In the genomic region with DNA sequence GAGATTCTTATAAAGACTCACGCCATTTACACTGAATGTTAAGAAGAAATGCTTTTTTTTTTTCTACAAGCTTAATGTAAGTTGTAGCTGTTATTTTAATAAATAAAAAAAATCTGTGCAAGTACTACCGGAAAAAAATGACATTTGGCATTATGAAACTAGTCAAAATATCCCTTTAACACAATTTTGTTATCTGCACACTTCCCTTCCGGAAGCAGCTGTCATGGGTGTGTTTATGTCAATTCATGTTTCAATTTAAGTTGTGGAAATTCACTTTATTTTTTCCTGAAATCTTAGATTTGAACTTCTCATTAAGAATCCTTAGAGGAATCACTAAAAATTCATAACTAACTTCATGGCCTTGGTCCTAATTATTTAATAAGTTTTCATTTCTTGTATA, we compare ENCODE assay signal across 26 cellular contexts.
"Had no signal": no experiment of that assay in that cellular context is flagged by ENCODE, and none has a peak within 500 bp of the region (broad histone marks: within the 10 kb centered on the region; RNA-seq: fewer than 3 reads in every experiment).

No MANE protein-coding gene starts in this region.

- ATAC-seq: effector memory CD8-positive, alpha-beta T cell; esophagus mucosa; gastrocnemius medialis; heart right ventricle; left cardiac atrium; left lung; left ventricle myocardium superior; lower lobe of right lung; mucosa of descending colon had no signal

- FAIRE-seq: endometrium, islet of Langerhans, keratinocyte had no signal

- DNase-seq: colonic mucosa; cortex of kidney; effector CD8-positive, alpha-beta T cell; effector memory CD8-positive, alpha-beta T cell; endodermal cell; erythroblast; esophagus squamous epithelium; foreskin fibroblast; foreskin melanocyte; gastrocnemius medialis; glutamatergic neuron; head of caudate nucleus; heart right ventricle; hippocampal formation; left cardiac atrium; left lung; left ventricle myocardium superior; lower lobe of right lung; mesenchymal stem cell; mucosa of descending colon; naive B cell had no signal

- H3K9me3 ChIP-seq: colonic mucosa, esophagus squamous epithelium, gastrocnemius medialis, heart right ventricle, left lung, lower lobe of right lung, mucosa of descending colon had no signal

- H3K4me3 ChIP-seq: colonic mucosa, esophagus squamous epithelium, gastrocnemius medialis, heart right ventricle, left lung, lower lobe of right lung, mucosa of descending colon had no signal

- H3K36me3 ChIP-seq: colonic mucosa, esophagus squamous epithelium, gastrocnemius medialis, heart right ventricle, left lung, lower lobe of right lung had no signal

- H3K27ac ChIP-seq: colonic mucosa, epithelial cell of prostate, esophagus squamous epithelium, gastrocnemius medialis, heart right ventricle, left lung, lower lobe of right lung had no signal

- H3K27me3 ChIP-seq: colonic mucosa, esophagus squamous epithelium, gastrocnemius medialis, heart right ventricle, left lung had no signal

- H3K4me1 ChIP-seq: colonic mucosa, esophagus squamous epithelium, gastrocnemius medialis, heart right ventricle, left lung, lower lobe of right lung had no signal
